Comparison of ENCODE assay signal across 28 cellular contexts in genomic region chr7:84642611-84643010, GRCh38.
"Had no signal": no experiment of that assay in that cellular context is flagged by ENCODE, and none has a peak within 500 bp of the region (broad histone marks: within the 10 kb centered on the region; RNA-seq: fewer than 3 reads in every experiment).

No MANE protein-coding gene starts in this region.

- H3K27ac ChIP-seq: brain microvascular endothelial cell, coronary artery, dorsolateral prefrontal cortex, foreskin keratinocyte, gastrocnemius medialis, heart left ventricle had no signal

- H3K9me3 ChIP-seq: gastrocnemius medialis, heart left ventricle had no signal

- H3K4me1 ChIP-seq: gastrocnemius medialis had no signal

- H3K27me3 ChIP-seq: brain microvascular endothelial cell, dorsolateral prefrontal cortex, foreskin keratinocyte, gastrocnemius medialis, heart left ventricle had no signal

- H3K36me3 ChIP-seq: brain microvascular endothelial cell, gastrocnemius medialis, heart left ventricle had no signal

- DNase-seq: activated CD4-positive, alpha-beta memory T cell treated with anti-CD3 and anti-CD28 coated beads for 36 hours; activated CD4-positive, alpha-beta T cell treated with anti-CD3 and anti-CD28 coated beads for 36 hours; activated CD4-positive, alpha-beta T cell treated with anti-CD3 and anti-CD28 coated beads, Interleukin-2, amount 10 ng/mL, durations not matched to agents 24 days and 14 days; activated CD4-positive, CD25-positive, alpha-beta regulatory T cell; activated CD4-positive, CD25-positive, alpha-beta regulatory T cell treated with anti-CD3 and anti-CD28 coated beads, Interleukin-2, amount 50 U/mL, for 72 hours; activated CD8-positive, alpha-beta memory T cell treated with anti-CD3 and anti-CD28 coated beads, Interleukin-2, amount 10 ng/mL, durations not matched to agents 7 days and 5 days; activated CD8-positive, alpha-beta memory T cell treated with anti-CD3 and anti-CD28 coated beads, Interleukin-2, amount 50 U/mL, for 4 hours; activated CD8-positive, alpha-beta T cell treated with anti-CD3 and anti-CD28 coated beads, Interleukin-2, amount 10 ng/mL, durations not matched to agents 7 days and 5 days; activated gamma-delta T cell treated with Interleukin-2 at 50 U/mL for 16 hours; activated naive CD4-positive, alpha-beta T cell treated with anti-CD3 and anti-CD28 coated beads, Interleukin-2, amount 50 U/mL, for 16 hours; activated naive CD4-positive, alpha-beta T cell treated with Interleukin-2 at 50 U/mL for 16 hours; activated T-cell treated with anti-CD3 and anti-CD28 coated beads, Interleukin-2, amount 50 U/mL, for 1 hour; activated T-cell treated with anti-CD3 and anti-CD28 coated beads, Interleukin-2, amount 50 U/mL, for 72 hours; amniotic stem cell; anterior cingulate cortex; brain microvascular endothelial cell; dorsolateral prefrontal cortex; effector memory CD4-positive, alpha-beta T cell; endodermal cell; foreskin keratinocyte; gastrocnemius medialis; glutamatergic neuron; heart left ventricle; T-helper 1 cell; T-helper 17 cell; T1000 had no signal

- H3K4me3 ChIP-seq: coronary artery, dorsolateral prefrontal cortex, gastrocnemius medialis, heart left ventricle had no signal

- ATAC-seq: activated CD4-positive, alpha-beta T cell treated with anti-CD3 and anti-CD28 coated beads for 36 hours; activated CD8-positive, alpha-beta memory T cell treated with anti-CD3 and anti-CD28 coated beads, Interleukin-2, amount 10 ng/mL, durations not matched to agents 7 days and 5 days; activated CD8-positive, alpha-beta T cell treated with anti-CD3 and anti-CD28 coated beads, Interleukin-2, amount 10 ng/mL, durations not matched to agents 7 days and 5 days; activated T-cell treated with anti-CD3 and anti-CD28 coated beads, Interleukin-2, amount 50 U/mL, for 72 hours; esophagus mucosa; foreskin keratinocyte; gastrocnemius medialis; heart left ventricle; T-helper 17 cell had no signal
